Comparison of ENCODE assay signal across 15 cellular contexts in genomic region chr12:22477894-22478287, GRCh38.
DNase-seq lines count a peak whose midpoint lies in the region; ATAC-seq and TF ChIP-seq lines count a peak whose summit lies in the region.
"Had no signal": no experiment of that assay in that cellular context is flagged by ENCODE, and none has a peak within 500 bp of the region (broad histone marks: within the 10 kb centered on the region; RNA-seq: fewer than 3 reads in every experiment).

No MANE protein-coding gene starts in this region.

- ATAC-seq in GM21360 (IDR thresholded peaks at IDR 0.05; ENCODE audit: unreplicated experiment) (peak; percentile 61), GM18870 (IDR thresholded peaks at IDR 0.05; ENCODE audit: unreplicated experiment) (no peak)
- ATAC-seq: gastrocnemius medialis, Panc1 had no signal

- DNase-seq in GM13976 (ENCODE audit: low spot score), result peak; percentile 6
- DNase-seq in OCI-M1 (lab: John Stamatoyannopoulos, UW), result peak; percentile 6
- peak; percentile 29 for DNase-seq in foreskin melanocyte
- DNase-seq in COLO829 (ENCODE audit: low spot score), result no peak
- DNase-seq in putamen (ENCODE audit: low spot score), result no peak
- no peak for DNase-seq in cerebellum (ENCODE audit: low spot score)
- DNase-seq: amygdala; effector CD8-positive, alpha-beta T cell; gastrocnemius medialis; NCI-H1417; NCI-H446 treated with DMSO at 0.1 percent for 48 hours; sigmoid colon had no signal

- in situ Hi-C loops in GM13976 (cut with MboI; ENCODE audit: low sequenced_read_pairs, unreplicated experiment), result no loop called here

- no peak for TF ChIP-seq CTCF in GM13976 (IDR thresholded peaks at IDR 0.05; ENCODE audit: borderline replicate concordance, control extremely low read depth, extremely low read depth, insufficient read depth, missing control alignments)

Comparison
In these comparisons a context has a peak if more than half of its experiments do, and no peak if none do; other contexts are left out.
1. DNase-seq: peak in GM13976 (single experiment), OCI-M1 (single experiment) and foreskin melanocyte (single experiment); none in COLO829 (single experiment), putamen (single experiment) and cerebellum (single experiment).